Comparison of ENCODE assay signal across 2 cellular contexts in the genomic region with DNA sequence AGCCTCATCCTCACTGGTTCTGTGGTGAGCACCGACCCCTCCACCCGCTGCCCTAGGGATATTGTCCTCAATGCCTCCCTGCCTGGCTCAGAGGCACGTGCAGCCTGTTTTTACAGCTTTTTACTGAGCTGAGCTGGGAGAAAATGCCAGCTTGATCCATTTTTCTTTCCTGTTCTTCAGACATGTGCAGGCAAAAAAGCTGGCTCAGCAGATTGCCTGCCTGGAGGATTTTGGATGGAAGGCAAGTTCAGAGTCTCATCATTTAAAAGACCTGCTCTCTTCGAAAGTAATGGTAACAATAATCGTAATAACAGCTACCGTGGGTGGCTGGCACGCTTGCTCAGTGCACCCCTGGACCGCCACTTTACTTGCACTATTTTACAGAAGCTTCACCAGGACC.
TF ChIP-seq lines count a peak whose summit lies in the region.

No MANE protein-coding gene starts in this region.

TF ChIP-seq in IMR-90, 13 proteins besides CTCF, POLR2A, EP300 and RAD21:
- TF ChIP-seq CHD1 (IDR thresholded peaks at IDR 0.05; ENCODE audit: low read depth, low read length) (no peak), NFE2L2 (IDR thresholded peaks at IDR 0.05; ENCODE audit: low read depth, low read length) (no peak), MAFK (IDR thresholded peaks at IDR 0.05; ENCODE audit: low read depth, low read length) (peak; percentile 93), MAZ (IDR thresholded peaks at IDR 0.05; ENCODE audit: borderline replicate concordance, low read depth, low read length) (no peak), MXI1 (IDR thresholded peaks at IDR 0.05; ENCODE audit: borderline replicate concordance, low read depth, low read length) (no peak), SMC3 (IDR thresholded peaks at IDR 0.05; ENCODE audit: low read depth, low read length) (no peak)

TF ChIP-seq in K562, 482 proteins besides CTCF, POLR2A, EP300 and RAD21 (continues in another document):
- no peak for TF ChIP-seq GTF2A2 (tag; IDR thresholded peaks at IDR 0.05)
- TF ChIP-seq TAF7 (tag; IDR thresholded peaks at IDR 0.05), result no peak
- no peak for TF ChIP-seq HDGF (IDR thresholded peaks at IDR 0.05)
- TF ChIP-seq MAFF (IDR thresholded peaks at IDR 0.05; ENCODE audit: low read length), result peak; percentile 73
- TF ChIP-seq RBFOX2 (IDR thresholded peaks at IDR 0.05; ENCODE audit: low read depth, low read length), result no peak
- TF ChIP-seq, protein P1, sequence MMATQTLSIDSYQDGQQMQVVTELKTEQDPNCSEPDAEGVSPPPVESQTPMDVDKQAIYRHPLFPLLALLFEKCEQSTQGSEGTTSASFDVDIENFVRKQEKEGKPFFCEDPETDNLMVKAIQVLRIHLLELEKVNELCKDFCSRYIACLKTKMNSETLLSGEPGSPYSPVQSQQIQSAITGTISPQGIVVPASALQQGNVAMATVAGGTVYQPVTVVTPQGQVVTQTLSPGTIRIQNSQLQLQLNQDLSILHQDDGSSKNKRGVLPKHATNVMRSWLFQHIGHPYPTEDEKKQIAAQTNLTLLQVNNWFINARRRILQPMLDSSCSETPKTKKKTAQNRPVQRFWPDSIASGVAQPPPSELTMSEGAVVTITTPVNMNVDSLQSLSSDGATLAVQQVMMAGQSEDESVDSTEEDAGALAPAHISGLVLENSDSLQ (IDR thresholded peaks at IDR 0.05), result no peak
- TF ChIP-seq NR2C2 (CRISPR knock-in tag; IDR thresholded peaks at IDR 0.05), result no peak
- TF ChIP-seq NR2C2 (tag; IDR thresholded peaks at IDR 0.05), result no peak
- TF ChIP-seq STAG1 (CRISPR knock-in tag; IDR thresholded peaks at IDR 0.05; ENCODE audit: borderline replicate concordance), result no peak
- no peak for TF ChIP-seq ILK (tag; IDR thresholded peaks at IDR 0.05; ENCODE audit: borderline replicate concordance, low read depth)
- no peak for TF ChIP-seq KLF1 (tag; IDR thresholded peaks at IDR 0.05)
- TF ChIP-seq, protein P2, sequence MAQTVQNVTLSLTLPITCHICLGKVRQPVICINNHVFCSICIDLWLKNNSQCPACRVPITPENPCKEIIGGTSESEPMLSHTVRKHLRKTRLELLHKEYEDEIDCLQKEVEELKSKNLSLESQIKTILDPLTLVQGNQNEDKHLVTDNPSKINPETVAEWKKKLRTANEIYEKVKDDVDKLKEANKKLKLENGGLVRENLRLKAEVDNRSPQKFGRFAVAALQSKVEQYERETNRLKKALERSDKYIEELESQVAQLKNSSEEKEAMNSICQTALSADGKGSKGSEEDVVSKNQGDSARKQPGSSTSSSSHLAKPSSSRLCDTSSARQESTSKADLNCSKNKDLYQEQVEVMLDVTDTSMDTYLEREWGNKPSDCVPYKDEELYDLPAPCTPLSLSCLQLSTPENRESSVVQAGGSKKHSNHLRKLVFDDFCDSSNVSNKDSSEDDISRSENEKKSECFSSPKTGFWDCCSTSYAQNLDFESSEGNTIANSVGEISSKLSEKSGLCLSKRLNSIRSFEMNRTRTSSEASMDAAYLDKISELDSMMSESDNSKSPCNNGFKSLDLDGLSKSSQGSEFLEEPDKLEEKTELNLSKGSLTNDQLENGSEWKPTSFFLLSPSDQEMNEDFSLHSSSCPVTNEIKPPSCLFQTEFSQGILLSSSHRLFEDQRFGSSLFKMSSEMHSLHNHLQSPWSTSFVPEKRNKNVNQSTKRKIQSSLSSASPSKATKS (CRISPR knock-in tag; IDR thresholded peaks at IDR 0.05), result no peak
- no peak for TF ChIP-seq PRMT5 (CRISPR knock-in tag; IDR thresholded peaks at IDR 0.05)
- TF ChIP-seq ZEB2 (IDR thresholded peaks at IDR 0.05), result no peak
- no peak for TF ChIP-seq HDAC2 (IDR thresholded peaks at IDR 0.05)
- TF ChIP-seq BRD4 (IDR thresholded peaks at IDR 0.05), result no peak
- TF ChIP-seq NFXL1 (CRISPR knock-in tag; IDR thresholded peaks at IDR 0.05), result no peak
- TF ChIP-seq, protein P3, sequence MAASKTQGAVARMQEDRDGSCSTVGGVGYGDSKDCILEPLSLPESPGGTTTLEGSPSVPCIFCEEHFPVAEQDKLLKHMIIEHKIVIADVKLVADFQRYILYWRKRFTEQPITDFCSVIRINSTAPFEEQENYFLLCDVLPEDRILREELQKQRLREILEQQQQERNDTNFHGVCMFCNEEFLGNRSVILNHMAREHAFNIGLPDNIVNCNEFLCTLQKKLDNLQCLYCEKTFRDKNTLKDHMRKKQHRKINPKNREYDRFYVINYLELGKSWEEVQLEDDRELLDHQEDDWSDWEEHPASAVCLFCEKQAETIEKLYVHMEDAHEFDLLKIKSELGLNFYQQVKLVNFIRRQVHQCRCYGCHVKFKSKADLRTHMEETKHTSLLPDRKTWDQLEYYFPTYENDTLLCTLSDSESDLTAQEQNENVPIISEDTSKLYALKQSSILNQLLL (CRISPR knock-in tag; IDR thresholded peaks at IDR 0.05; ENCODE audit: borderline replicate concordance), result no peak
- no peak for TF ChIP-seq NCOA4 (IDR thresholded peaks at IDR 0.05; ENCODE audit: partially characterized antibody)
- peak; percentile 78 for TF ChIP-seq MAFG (tag; conservative IDR thresholded peaks at IDR 0.05)
- TF ChIP-seq, protein P4, sequence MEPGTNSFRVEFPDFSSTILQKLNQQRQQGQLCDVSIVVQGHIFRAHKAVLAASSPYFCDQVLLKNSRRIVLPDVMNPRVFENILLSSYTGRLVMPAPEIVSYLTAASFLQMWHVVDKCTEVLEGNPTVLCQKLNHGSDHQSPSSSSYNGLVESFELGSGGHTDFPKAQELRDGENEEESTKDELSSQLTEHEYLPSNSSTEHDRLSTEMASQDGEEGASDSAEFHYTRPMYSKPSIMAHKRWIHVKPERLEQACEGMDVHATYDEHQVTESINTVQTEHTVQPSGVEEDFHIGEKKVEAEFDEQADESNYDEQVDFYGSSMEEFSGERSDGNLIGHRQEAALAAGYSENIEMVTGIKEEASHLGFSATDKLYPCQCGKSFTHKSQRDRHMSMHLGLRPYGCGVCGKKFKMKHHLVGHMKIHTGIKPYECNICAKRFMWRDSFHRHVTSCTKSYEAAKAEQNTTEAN (CRISPR knock-in tag; IDR thresholded peaks at IDR 0.05), result no peak
- TF ChIP-seq, protein P5, sequence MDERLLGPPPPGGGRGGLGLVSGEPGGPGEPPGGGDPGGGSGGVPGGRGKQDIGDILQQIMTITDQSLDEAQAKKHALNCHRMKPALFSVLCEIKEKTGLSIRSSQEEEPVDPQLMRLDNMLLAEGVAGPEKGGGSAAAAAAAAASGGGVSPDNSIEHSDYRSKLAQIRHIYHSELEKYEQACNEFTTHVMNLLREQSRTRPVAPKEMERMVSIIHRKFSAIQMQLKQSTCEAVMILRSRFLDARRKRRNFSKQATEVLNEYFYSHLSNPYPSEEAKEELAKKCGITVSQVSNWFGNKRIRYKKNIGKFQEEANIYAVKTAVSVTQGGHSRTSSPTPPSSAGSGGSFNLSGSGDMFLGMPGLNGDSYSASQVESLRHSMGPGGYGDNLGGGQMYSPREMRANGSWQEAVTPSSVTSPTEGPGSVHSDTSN (CRISPR knock-in tag; IDR thresholded peaks at IDR 0.05; ENCODE audit: low read depth), result no peak
- TF ChIP-seq, protein P5 (tag; conservative IDR thresholded peaks at IDR 0.05; ENCODE audit: low read depth), result no peak
- TF ChIP-seq NFRKB (IDR thresholded peaks at IDR 0.05; ENCODE audit: low read depth), result no peak
- peak; percentile 68 for TF ChIP-seq MAFK (IDR thresholded peaks at IDR 0.05; ENCODE audit: low read length)
- TF ChIP-seq, protein P6, sequence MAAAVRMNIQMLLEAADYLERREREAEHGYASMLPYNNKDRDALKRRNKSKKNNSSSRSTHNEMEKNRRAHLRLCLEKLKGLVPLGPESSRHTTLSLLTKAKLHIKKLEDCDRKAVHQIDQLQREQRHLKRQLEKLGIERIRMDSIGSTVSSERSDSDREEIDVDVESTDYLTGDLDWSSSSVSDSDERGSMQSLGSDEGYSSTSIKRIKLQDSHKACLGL (CRISPR knock-in tag; IDR thresholded peaks at IDR 0.05; ENCODE audit: borderline replicate concordance, poor library complexity, severe bottlenecking), result no peak
- no peak for TF ChIP-seq FIP1L1 (IDR thresholded peaks at IDR 0.05; ENCODE audit: low read depth, low read length, poor library complexity, severe bottlenecking)
- no peak for TF ChIP-seq PURB (CRISPR knock-in tag; IDR thresholded peaks at IDR 0.05; ENCODE audit: low read depth)
- TF ChIP-seq ZNF316 (IDR thresholded peaks at IDR 0.05), result peak; percentile 73
- TF ChIP-seq SIN3A (IDR thresholded peaks at IDR 0.05; ENCODE audit: borderline replicate concordance in 2 of 2, control insufficient read depth in 1 of 2, low read depth in 2 of 2, low read length in 2 of 2), result no peak
- no peak for TF ChIP-seq CCNT2 (IDR thresholded peaks at IDR 0.05; ENCODE audit: borderline replicate concordance, extremely low read depth, insufficient read length, low read depth, low read length)
- no peak for TF ChIP-seq KLF6 (CRISPR knock-in tag; IDR thresholded peaks at IDR 0.05; ENCODE audit: borderline replicate concordance)
- no peak for TF ChIP-seq JUN (IDR thresholded peaks at IDR 0.05; ENCODE audit: borderline replicate concordance, low read depth, low read length)
- TF ChIP-seq JUN (CRISPR knock-in tag; IDR thresholded peaks at IDR 0.05; ENCODE audit: borderline replicate concordance), result no peak
- peak; percentile 70 for TF ChIP-seq C11orf30 (IDR thresholded peaks at IDR 0.05; ENCODE audit: low read depth)
- no peak for TF ChIP-seq RBM34 (IDR thresholded peaks at IDR 0.05; ENCODE audit: borderline replicate concordance, insufficient read depth, low read length)
- TF ChIP-seq, protein P7, sequence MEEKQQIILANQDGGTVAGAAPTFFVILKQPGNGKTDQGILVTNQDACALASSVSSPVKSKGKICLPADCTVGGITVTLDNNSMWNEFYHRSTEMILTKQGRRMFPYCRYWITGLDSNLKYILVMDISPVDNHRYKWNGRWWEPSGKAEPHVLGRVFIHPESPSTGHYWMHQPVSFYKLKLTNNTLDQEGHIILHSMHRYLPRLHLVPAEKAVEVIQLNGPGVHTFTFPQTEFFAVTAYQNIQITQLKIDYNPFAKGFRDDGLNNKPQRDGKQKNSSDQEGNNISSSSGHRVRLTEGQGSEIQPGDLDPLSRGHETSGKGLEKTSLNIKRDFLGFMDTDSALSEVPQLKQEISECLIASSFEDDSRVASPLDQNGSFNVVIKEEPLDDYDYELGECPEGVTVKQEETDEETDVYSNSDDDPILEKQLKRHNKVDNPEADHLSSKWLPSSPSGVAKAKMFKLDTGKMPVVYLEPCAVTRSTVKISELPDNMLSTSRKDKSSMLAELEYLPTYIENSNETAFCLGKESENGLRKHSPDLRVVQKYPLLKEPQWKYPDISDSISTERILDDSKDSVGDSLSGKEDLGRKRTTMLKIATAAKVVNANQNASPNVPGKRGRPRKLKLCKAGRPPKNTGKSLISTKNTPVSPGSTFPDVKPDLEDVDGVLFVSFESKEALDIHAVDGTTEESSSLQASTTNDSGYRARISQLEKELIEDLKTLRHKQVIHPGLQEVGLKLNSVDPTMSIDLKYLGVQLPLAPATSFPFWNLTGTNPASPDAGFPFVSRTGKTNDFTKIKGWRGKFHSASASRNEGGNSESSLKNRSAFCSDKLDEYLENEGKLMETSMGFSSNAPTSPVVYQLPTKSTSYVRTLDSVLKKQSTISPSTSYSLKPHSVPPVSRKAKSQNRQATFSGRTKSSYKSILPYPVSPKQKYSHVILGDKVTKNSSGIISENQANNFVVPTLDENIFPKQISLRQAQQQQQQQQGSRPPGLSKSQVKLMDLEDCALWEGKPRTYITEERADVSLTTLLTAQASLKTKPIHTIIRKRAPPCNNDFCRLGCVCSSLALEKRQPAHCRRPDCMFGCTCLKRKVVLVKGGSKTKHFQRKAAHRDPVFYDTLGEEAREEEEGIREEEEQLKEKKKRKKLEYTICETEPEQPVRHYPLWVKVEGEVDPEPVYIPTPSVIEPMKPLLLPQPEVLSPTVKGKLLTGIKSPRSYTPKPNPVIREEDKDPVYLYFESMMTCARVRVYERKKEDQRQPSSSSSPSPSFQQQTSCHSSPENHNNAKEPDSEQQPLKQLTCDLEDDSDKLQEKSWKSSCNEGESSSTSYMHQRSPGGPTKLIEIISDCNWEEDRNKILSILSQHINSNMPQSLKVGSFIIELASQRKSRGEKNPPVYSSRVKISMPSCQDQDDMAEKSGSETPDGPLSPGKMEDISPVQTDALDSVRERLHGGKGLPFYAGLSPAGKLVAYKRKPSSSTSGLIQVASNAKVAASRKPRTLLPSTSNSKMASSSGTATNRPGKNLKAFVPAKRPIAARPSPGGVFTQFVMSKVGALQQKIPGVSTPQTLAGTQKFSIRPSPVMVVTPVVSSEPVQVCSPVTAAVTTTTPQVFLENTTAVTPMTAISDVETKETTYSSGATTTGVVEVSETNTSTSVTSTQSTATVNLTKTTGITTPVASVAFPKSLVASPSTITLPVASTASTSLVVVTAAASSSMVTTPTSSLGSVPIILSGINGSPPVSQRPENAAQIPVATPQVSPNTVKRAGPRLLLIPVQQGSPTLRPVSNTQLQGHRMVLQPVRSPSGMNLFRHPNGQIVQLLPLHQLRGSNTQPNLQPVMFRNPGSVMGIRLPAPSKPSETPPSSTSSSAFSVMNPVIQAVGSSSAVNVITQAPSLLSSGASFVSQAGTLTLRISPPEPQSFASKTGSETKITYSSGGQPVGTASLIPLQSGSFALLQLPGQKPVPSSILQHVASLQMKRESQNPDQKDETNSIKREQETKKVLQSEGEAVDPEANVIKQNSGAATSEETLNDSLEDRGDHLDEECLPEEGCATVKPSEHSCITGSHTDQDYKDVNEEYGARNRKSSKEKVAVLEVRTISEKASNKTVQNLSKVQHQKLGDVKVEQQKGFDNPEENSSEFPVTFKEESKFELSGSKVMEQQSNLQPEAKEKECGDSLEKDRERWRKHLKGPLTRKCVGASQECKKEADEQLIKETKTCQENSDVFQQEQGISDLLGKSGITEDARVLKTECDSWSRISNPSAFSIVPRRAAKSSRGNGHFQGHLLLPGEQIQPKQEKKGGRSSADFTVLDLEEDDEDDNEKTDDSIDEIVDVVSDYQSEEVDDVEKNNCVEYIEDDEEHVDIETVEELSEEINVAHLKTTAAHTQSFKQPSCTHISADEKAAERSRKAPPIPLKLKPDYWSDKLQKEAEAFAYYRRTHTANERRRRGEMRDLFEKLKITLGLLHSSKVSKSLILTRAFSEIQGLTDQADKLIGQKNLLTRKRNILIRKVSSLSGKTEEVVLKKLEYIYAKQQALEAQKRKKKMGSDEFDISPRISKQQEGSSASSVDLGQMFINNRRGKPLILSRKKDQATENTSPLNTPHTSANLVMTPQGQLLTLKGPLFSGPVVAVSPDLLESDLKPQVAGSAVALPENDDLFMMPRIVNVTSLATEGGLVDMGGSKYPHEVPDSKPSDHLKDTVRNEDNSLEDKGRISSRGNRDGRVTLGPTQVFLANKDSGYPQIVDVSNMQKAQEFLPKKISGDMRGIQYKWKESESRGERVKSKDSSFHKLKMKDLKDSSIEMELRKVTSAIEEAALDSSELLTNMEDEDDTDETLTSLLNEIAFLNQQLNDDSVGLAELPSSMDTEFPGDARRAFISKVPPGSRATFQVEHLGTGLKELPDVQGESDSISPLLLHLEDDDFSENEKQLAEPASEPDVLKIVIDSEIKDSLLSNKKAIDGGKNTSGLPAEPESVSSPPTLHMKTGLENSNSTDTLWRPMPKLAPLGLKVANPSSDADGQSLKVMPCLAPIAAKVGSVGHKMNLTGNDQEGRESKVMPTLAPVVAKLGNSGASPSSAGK (IDR thresholded peaks at IDR 0.05), result no peak
